In genomic region chr4:76585897-76586360, GRCh38 we compare ENCODE assay signal across 8 cellular contexts.
DNase-seq lines count a peak whose midpoint lies in the region; ATAC-seq and TF ChIP-seq lines count a peak whose summit lies in the region.

No MANE protein-coding gene starts in this region.

- CTCF ChIA-PET in AG04449 (lab: Yijun Ruan, JAX), result interaction anchor here (0.6 to 2.0 kb wide), 7 partner anchors 8 to 410 kb away, joined by 3 to 5 read pairs (median 4); no protein-coding TSS in a partner anchor

- H3K4me3 ChIP-seq in AG04449 (ENCODE audit: low read depth, low read length) (peak overlapping the region; percentile 49), esophagus muscularis mucosa (peak overlapping the region; percentile 39 to 53 (median 50)), mucosa of rectum (ENCODE audit: low read length in 2 of 2) (peak overlapping the region; percentile 70 to 84)

- intact Hi-C loops in esophagus muscularis mucosa (cut with DNase I), result no loop called here

- TF ChIP-seq POLR2A in esophagus muscularis mucosa (IDR thresholded peaks at IDR 0.05; ENCODE audit: low read depth), result no peak

- ATAC-seq in GM18870 (IDR thresholded peaks at IDR 0.05; ENCODE audit: unreplicated experiment) (peak; percentile 57), GM18873 (IDR thresholded peaks at IDR 0.05; ENCODE audit: low FRiP score, unreplicated experiment) (no peak)

- POLR2A ChIA-PET in AG04449 (lab: Yijun Ruan, JAX), result interaction anchor here (0.6 kb wide), 2 partner anchors 39 to 46 kb away, joined by 3 read pairs; no protein-coding TSS in a partner anchor

- H3K27ac ChIP-seq in esophagus muscularis mucosa (replicated peaks in 1 of 4) (peak overlapping the region; percentile 73 to 81 (median 77)), mucosa of rectum (ENCODE audit: low read depth in 2 of 2, low read length in 2 of 2) (peak overlapping the region; percentile 87 to 98)

- no peaks in the 10 kb centered on the region for H3K36me3 ChIP-seq in esophagus muscularis mucosa
- peaks cover 0 to 2% of the 10 kb centered on the region in 2 donors for H3K36me3 ChIP-seq in mucosa of rectum (ENCODE audit: control insufficient read depth in 2 of 2, insufficient read depth in 2 of 2, low read length in 2 of 2)

- 16% methylated on average over 6 of the region's 28 CpGs for WGBS in esophagus muscularis mucosa

- no peaks in the 10 kb centered on the region for H3K27me3 Mint-ChIP-seq in type B pancreatic cell

- peak overlapping the region; percentile 92 to 95 for H3K9ac ChIP-seq in mucosa of rectum (ENCODE audit: low read depth in 1 of 2, low read length in 2 of 2)

- peaks cover 3% of the 10 kb centered on the region for H3K9me3 Mint-ChIP-seq in type B pancreatic cell

- peaks cover 62% of the 10 kb centered on the region for H3K4me1 Mint-ChIP-seq in type B pancreatic cell (ENCODE audit: unreplicated experiment)

- no peak for TF ChIP-seq EP300 in esophagus muscularis mucosa (IDR thresholded peaks at IDR 0.05)

- no peaks in the 10 kb centered on the region for H3K36me3 Mint-ChIP-seq in type B pancreatic cell

- H3K4me1 ChIP-seq in esophagus muscularis mucosa, result peaks cover 28 to 72% (median 57%) of the 10 kb centered on the region in 4 donors
- peaks cover 27 to 35% of the 10 kb centered on the region in 2 donors for H3K4me1 ChIP-seq in mucosa of rectum (ENCODE audit: control insufficient read depth in 2 of 2, insufficient read depth in 2 of 2, low read length in 2 of 2)

- H3K9me3 ChIP-seq in esophagus muscularis mucosa (no peaks in the 10 kb centered on the region), mucosa of rectum (ENCODE audit: control insufficient read depth in 2 of 2, low read length in 2 of 2) (no peaks in the 10 kb centered on the region)

- H3K4me3 Mint-ChIP-seq in type B pancreatic cell, result peak overlapping the region; percentile 88

- H3K27me3 ChIP-seq in esophagus muscularis mucosa, result no peaks in the 10 kb centered on the region
- H3K27me3 ChIP-seq in mucosa of rectum (ENCODE audit: control insufficient read depth in 2 of 2, insufficient read depth in 2 of 2, low read length in 2 of 2), result no peaks in the 10 kb centered on the region

- no peak for DNase-seq in AG04449 (ENCODE audit: low read depth, low spot score)
- DNase-seq in HK-2 (ENCODE audit: unreplicated experiment), result peak; percentile 76
- peak; percentile 30 for DNase-seq in activated CD4-positive, CD25-positive, alpha-beta regulatory T cell treated with anti-CD3 and anti-CD28 coated beads, Interleukin-2, amount 50 U/mL, for 72 hours
- DNase-seq in esophagus muscularis mucosa (ENCODE audit: extremely low spot score), result no peak
- DNase-seq in type B pancreatic cell (ENCODE audit: extremely low spot score, unreplicated experiment), result peak; percentile 76

- TF ChIP-seq CTCF in AG04449 (IDR thresholded peaks at IDR 0.05; ENCODE audit: insufficient read depth, low read length, missing control alignments) (peak; percentile 32), esophagus muscularis mucosa (IDR thresholded peaks at IDR 0.05) (peak in 1 of 3 experiments; percentile 22), type B pancreatic cell (conservative IDR thresholded peaks at IDR 0.05) (peak; percentile 17)

- peak overlapping the region; percentile 91 for H3K27ac Mint-ChIP-seq in type B pancreatic cell

Comparison
In these comparisons a context has a peak if more than half of its experiments do, and no peak if none do; other contexts are left out.
1. DNase-seq: peak in HK-2 (single experiment), activated CD4-positive, CD25-positive, alpha-beta regulatory T cell treated with anti-CD3 and anti-CD28 coated beads, Interleukin-2, amount 50 U/mL, for 72 hours (single experiment) and type B pancreatic cell (single experiment); none in AG04449 (single experiment) and esophagus muscularis mucosa (single experiment).
2. Peak in every context shown above with its lines, with median percentiles within 50 percentile points of each other: H3K4me3 ChIP-seq.